Comparison of ENCODE assay signal across 1 cellular context in genomic region chr1:71343686-71344416, GRCh38.
TF ChIP-seq lines count a peak whose summit lies in the region.

No MANE protein-coding gene starts in this region.

TF ChIP-seq in HCT116, 20 proteins besides CTCF, POLR2A, EP300 and RAD21 (continued from another document):
- TF ChIP-seq REST (IDR thresholded peaks at IDR 0.05; ENCODE audit: low read depth), result no peak
